1 cellular context compared by ENCODE assay signal in the genomic region with DNA sequence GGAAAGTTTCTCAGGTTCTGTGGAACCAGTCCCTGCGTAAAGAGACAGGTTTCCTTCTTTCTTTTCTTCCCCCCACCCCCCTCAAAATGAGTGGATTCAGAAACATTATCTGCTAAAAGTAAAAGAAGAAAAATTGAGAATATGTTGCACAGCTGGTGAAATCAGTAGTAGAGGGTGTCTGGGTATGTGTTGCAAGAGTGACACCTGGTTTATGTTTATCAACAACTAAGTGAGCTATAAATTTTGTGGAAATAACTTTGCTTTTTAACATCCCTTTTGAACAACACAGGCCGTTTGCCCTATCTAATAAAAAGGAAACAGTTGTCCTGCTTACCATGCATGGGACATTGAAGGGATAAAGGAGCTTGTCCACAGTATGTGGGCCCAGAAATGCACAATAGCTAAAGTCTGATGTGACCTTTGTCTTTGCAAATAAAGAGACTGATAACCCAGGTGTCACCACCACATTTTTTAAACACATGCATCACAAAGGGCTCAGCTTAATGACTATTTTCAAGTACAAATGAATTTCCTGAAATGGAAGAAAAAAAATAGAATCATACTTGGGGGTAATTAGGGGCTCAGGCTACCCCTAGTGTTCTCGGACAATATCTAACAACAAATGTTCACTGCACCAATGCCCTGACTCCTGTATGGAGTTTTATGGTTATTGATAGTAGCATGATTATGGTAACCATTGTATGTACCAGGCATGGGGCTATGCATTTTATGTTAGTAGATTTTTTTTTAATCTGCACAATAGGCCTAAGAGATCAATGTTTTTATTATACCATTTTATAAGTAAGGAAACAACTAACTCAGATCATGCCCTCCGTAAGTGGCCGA.
TF ChIP-seq lines count a peak whose summit lies in the region.

No MANE protein-coding gene starts in this region.

TF ChIP-seq in HepG2, 621 proteins besides CTCF, POLR2A, EP300 and RAD21 (continued from another document and continues in another):
- TF ChIP-seq PRDM4 (CRISPR knock-in tag; IDR thresholded peaks at IDR 0.05; ENCODE audit: borderline replicate concordance), result no peak
- TF ChIP-seq, protein P1, sequence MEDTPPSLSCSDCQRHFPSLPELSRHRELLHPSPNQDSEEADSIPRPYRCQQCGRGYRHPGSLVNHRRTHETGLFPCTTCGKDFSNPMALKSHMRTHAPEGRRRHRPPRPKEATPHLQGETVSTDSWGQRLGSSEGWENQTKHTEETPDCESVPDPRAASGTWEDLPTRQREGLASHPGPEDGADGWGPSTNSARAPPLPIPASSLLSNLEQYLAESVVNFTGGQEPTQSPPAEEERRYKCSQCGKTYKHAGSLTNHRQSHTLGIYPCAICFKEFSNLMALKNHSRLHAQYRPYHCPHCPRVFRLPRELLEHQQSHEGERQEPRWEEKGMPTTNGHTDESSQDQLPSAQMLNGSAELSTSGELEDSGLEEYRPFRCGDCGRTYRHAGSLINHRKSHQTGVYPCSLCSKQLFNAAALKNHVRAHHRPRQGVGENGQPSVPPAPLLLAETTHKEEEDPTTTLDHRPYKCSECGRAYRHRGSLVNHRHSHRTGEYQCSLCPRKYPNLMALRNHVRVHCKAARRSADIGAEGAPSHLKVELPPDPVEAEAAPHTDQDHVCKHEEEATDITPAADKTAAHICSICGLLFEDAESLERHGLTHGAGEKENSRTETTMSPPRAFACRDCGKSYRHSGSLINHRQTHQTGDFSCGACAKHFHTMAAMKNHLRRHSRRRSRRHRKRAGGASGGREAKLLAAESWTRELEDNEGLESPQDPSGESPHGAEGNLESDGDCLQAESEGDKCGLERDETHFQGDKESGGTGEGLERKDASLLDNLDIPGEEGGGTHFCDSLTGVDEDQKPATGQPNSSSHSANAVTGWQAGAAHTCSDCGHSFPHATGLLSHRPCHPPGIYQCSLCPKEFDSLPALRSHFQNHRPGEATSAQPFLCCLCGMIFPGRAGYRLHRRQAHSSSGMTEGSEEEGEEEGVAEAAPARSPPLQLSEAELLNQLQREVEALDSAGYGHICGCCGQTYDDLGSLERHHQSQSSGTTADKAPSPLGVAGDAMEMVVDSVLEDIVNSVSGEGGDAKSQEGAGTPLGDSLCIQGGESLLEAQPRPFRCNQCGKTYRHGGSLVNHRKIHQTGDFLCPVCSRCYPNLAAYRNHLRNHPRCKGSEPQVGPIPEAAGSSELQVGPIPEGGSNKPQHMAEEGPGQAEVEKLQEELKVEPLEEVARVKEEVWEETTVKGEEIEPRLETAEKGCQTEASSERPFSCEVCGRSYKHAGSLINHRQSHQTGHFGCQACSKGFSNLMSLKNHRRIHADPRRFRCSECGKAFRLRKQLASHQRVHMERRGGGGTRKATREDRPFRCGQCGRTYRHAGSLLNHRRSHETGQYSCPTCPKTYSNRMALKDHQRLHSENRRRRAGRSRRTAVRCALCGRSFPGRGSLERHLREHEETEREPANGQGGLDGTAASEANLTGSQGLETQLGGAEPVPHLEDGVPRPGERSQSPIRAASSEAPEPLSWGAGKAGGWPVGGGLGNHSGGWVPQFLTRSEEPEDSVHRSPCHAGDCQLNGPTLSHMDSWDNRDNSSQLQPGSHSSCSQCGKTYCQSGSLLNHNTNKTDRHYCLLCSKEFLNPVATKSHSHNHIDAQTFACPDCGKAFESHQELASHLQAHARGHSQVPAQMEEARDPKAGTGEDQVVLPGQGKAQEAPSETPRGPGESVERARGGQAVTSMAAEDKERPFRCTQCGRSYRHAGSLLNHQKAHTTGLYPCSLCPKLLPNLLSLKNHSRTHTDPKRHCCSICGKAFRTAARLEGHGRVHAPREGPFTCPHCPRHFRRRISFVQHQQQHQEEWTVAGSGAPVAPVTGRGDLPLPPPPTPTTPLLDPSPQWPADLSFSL (CRISPR knock-in tag; IDR thresholded peaks at IDR 0.05), result peak; percentile 69; the same call in 1 of the 2 replicates
- peak; percentile 87 for TF ChIP-seq HMG20A (CRISPR knock-in tag; IDR thresholded peaks at IDR 0.05; ENCODE audit: borderline replicate concordance)
- no peak for TF ChIP-seq ZC3H4 (CRISPR knock-in tag; IDR thresholded peaks at IDR 0.05; ENCODE audit: borderline replicate concordance)
- TF ChIP-seq DNMT1 (CRISPR knock-in tag; IDR thresholded peaks at IDR 0.05), result no peak
- no peak for TF ChIP-seq LBX2 (CRISPR knock-in tag; IDR thresholded peaks at IDR 0.05; ENCODE audit: borderline replicate concordance)
- no peak for TF ChIP-seq POLR2AphosphoS2 (IDR thresholded peaks at IDR 0.05; ENCODE audit: low read depth, low read length)
- TF ChIP-seq RXRB (CRISPR knock-in tag; IDR thresholded peaks at IDR 0.05; ENCODE audit: borderline replicate concordance), result peak; percentile 81
- peak; percentile 91; the same call in 1 of the 2 replicates for TF ChIP-seq FOXJ3 (CRISPR knock-in tag; IDR thresholded peaks at IDR 0.05; ENCODE audit: borderline replicate concordance)
- no peak for TF ChIP-seq ZC3H13 (CRISPR knock-in tag; IDR thresholded peaks at IDR 0.05)
- TF ChIP-seq ZBTB7A (CRISPR knock-in tag; IDR thresholded peaks at IDR 0.05), result no peak
- no peak; the same call in 1 of the 2 replicates for TF ChIP-seq YEATS4 (CRISPR knock-in tag; IDR thresholded peaks at IDR 0.05; ENCODE audit: borderline replicate concordance)
- TF ChIP-seq NCOA1 (CRISPR knock-in tag; IDR thresholded peaks at IDR 0.05), result no peak
- TF ChIP-seq MAF1 (CRISPR knock-in tag; IDR thresholded peaks at IDR 0.05; ENCODE audit: borderline replicate concordance), result no peak
- TF ChIP-seq, protein P2, sequence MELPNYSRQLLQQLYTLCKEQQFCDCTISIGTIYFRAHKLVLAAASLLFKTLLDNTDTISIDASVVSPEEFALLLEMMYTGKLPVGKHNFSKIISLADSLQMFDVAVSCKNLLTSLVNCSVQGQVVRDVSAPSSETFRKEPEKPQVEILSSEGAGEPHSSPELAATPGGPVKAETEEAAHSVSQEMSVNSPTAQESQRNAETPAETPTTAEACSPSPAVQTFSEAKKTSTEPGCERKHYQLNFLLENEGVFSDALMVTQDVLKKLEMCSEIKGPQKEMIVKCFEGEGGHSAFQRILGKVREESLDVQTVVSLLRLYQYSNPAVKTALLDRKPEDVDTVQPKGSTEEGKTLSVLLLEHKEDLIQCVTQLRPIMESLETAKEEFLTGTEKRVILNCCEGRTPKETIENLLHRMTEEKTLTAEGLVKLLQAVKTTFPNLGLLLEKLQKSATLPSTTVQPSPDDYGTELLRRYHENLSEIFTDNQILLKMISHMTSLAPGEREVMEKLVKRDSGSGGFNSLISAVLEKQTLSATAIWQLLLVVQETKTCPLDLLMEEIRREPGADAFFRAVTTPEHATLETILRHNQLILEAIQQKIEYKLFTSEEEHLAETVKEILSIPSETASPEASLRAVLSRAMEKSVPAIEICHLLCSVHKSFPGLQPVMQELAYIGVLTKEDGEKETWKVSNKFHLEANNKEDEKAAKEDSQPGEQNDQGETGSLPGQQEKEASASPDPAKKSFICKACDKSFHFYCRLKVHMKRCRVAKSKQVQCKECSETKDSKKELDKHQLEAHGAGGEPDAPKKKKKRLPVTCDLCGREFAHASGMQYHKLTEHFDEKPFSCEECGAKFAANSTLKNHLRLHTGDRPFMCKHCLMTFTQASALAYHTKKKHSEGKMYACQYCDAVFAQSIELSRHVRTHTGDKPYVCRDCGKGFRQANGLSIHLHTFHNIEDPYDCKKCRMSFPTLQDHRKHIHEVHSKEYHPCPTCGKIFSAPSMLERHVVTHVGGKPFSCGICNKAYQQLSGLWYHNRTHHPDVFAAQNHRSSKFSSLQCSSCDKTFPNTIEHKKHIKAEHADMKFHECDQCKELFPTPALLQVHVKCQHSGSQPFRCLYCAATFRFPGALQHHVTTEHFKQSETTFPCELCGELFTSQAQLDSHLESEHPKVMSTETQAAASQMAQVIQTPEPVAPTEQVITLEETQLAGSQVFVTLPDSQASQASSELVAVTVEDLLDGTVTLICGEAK (IDR thresholded peaks at IDR 0.05), result no peak
- TF ChIP-seq, protein P2 (CRISPR knock-in tag; IDR thresholded peaks at IDR 0.05), result no peak; the same call in 1 of the 2 replicates
- peak; percentile 36; the same call in 1 of the 2 replicates for TF ChIP-seq SRF (IDR thresholded peaks at IDR 0.05; ENCODE audit: low read depth, low read length)
- TF ChIP-seq ZNF558 (CRISPR knock-in tag; IDR thresholded peaks at IDR 0.05; ENCODE audit: borderline replicate concordance), result no peak
- TF ChIP-seq SP4 (CRISPR knock-in tag; IDR thresholded peaks at IDR 0.05), result no peak
- peak; percentile 76 for TF ChIP-seq RARA (CRISPR knock-in tag; IDR thresholded peaks at IDR 0.05)
- no peak for TF ChIP-seq SMARCE1 (IDR thresholded peaks at IDR 0.05; ENCODE audit: borderline replicate concordance)
- TF ChIP-seq, protein P3, sequence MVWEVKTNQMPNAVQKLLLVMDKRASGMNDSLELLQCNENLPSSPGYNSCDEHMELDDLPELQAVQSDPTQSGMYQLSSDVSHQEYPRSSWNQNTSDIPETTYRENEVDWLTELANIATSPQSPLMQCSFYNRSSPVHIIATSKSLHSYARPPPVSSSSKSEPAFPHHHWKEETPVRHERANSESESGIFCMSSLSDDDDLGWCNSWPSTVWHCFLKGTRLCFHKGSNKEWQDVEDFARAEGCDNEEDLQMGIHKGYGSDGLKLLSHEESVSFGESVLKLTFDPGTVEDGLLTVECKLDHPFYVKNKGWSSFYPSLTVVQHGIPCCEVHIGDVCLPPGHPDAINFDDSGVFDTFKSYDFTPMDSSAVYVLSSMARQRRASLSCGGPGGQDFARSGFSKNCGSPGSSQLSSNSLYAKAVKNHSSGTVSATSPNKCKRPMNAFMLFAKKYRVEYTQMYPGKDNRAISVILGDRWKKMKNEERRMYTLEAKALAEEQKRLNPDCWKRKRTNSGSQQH (CRISPR knock-in tag; IDR thresholded peaks at IDR 0.05; ENCODE audit: low read depth), result no peak
- no peak for TF ChIP-seq NFATC3 (CRISPR knock-in tag; IDR thresholded peaks at IDR 0.05)
- no peak; the same call in 1 of the 2 replicates for TF ChIP-seq KMT2A (CRISPR knock-in tag; IDR thresholded peaks at IDR 0.05)
- TF ChIP-seq ZMYM2 (CRISPR knock-in tag; IDR thresholded peaks at IDR 0.05), result no peak
- no peak for TF ChIP-seq SATB2 (CRISPR knock-in tag; IDR thresholded peaks at IDR 0.05)
- no peak for TF ChIP-seq ATM (IDR thresholded peaks at IDR 0.05; ENCODE audit: borderline replicate concordance)
- TF ChIP-seq SAFB2 (CRISPR knock-in tag; IDR thresholded peaks at IDR 0.05; ENCODE audit: borderline replicate concordance, low read depth), result no peak
- TF ChIP-seq, protein P4, sequence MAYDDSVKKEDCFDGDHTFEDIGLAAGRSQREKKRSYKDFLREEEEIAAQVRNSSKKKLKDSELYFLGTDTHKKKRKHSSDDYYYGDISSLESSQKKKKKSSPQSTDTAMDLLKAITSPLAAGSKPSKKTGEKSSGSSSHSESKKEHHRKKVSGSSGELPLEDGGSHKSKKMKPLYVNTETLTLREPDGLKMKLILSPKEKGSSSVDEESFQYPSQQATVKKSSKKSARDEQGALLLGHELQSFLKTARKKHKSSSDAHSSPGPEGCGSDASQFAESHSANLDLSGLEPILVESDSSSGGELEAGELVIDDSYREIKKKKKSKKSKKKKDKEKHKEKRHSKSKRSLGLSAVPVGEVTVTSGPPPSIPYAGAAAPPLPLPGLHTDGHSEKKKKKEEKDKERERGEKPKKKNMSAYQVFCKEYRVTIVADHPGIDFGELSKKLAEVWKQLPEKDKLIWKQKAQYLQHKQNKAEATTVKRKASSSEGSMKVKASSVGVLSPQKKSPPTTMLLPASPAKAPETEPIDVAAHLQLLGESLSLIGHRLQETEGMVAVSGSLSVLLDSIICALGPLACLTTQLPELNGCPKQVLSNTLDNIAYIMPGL (CRISPR knock-in tag; IDR thresholded peaks at IDR 0.05; ENCODE audit: borderline replicate concordance in 1 of 2, low read depth in 1 of 2), result no peak
